In genomic region chr11:35169754-35170153, GRCh38 we compare ENCODE assay signal across 15 cellular contexts. TPM values are rescaled to one million over a fixed set of nuclear protein-coding genes. Genes with fewer than 3 reads are reported as not detected.
A peak's percentile ranks its signal among the peaks of the same experiment; 100 is the strongest.
DNase-seq lines count a peak whose midpoint lies in the region; ATAC-seq and TF ChIP-seq lines count a peak whose summit lies in the region.
"Had no signal": no experiment of that assay in that cellular context is flagged by ENCODE, and none has a peak within 500 bp of the region (broad histone marks: within the 10 kb centered on the region; RNA-seq: fewer than 3 reads in every experiment).

No MANE protein-coding gene starts in this region.

- peaks cover 85 to 100% (median 93%) of the 10 kb centered on the region in 4 donors for H3K4me1 Mint-ChIP-seq in CD4-positive, alpha-beta memory T cell

- no peaks in the 10 kb centered on the region for H3K36me3 ChIP-seq in CD4-positive, alpha-beta memory T cell (ENCODE audit: insufficient read depth, low read length)
- H3K36me3 ChIP-seq in PC-9 (ENCODE audit: low read depth), result peaks cover 78% of the 10 kb centered on the region
- no peaks in the 10 kb centered on the region for H3K36me3 ChIP-seq in skeletal muscle tissue (ENCODE audit: control insufficient read depth in 3 of 3, insufficient read depth in 3 of 3, low read length in 3 of 3)
- H3K36me3 ChIP-seq: pancreas had no signal

- no peak for DNase-seq in CD4-positive, alpha-beta memory T cell
- DNase-seq in PC-9 (no peak), epithelial cell of prostate (ENCODE audit: low read depth, low spot score) (no peak), kidney tubule cell (ENCODE audit: low spot score) (no peak), head of caudate nucleus (no peak), DMS79 treated with DMSO at 0.1 percent for 48 hours (lab: John Stamatoyannopoulos, UW) (no peak)
- DNase-seq: activated CD4-positive, alpha-beta T cell treated with anti-CD3 and anti-CD28 coated beads for 1 hour; body of pancreas; effector CD8-positive, alpha-beta T cell; NCI-H187 treated with DMSO at 0.1 percent for 48 hours; NCI-H82; pancreas; RPMI8226 had no signal

- no peak for ATAC-seq in HG03159 (IDR thresholded peaks at IDR 0.05; ENCODE audit: unreplicated experiment)
- ATAC-seq: body of pancreas, pancreas had no signal

- POLR2A ChIA-PET in CD4-positive, alpha-beta memory T cell (lab: Charles Lee; ENCODE audit: partially characterized antibody), result interaction anchor here (1.0 to 31.9 kb wide), 10 partner anchors 8 to 136 kb away, joined by 3 to 1106 read pairs (median 7); partner anchors contain the start of gene CD44
- POLR2A ChIA-PET in PC-9 (lab: Charles Lee; ENCODE audit: unreplicated experiment), result interaction anchor here (0.6 kb wide), 1 partner anchor 27 kb away, joined by 4 read pairs; no protein-coding TSS in a partner anchor

- H3K36me3 Mint-ChIP-seq in CD4-positive, alpha-beta memory T cell, result peaks cover 36 to 85% of the 10 kb centered on the region in 2 donors

- no peak overlapping the region for H3K4me2 ChIP-seq in PC-9

- H3K9me3 ChIP-seq in CD4-positive, alpha-beta memory T cell (ENCODE audit: control insufficient read depth in 1 of 2, low read length in 2 of 2), result no peaks in the 10 kb centered on the region
- no peaks in the 10 kb centered on the region for H3K9me3 ChIP-seq in PC-9 (ENCODE audit: insufficient read depth, low read depth)
- no peaks in the 10 kb centered on the region for H3K9me3 ChIP-seq in skeletal muscle tissue (ENCODE audit: control insufficient read depth in 3 of 3, low read length in 3 of 3)
- H3K9me3 ChIP-seq: body of pancreas, pancreas had no signal

- no peaks in the 10 kb centered on the region for H3K9me2 ChIP-seq in PC-9 (ENCODE audit: insufficient read depth)

- BruUV-seq in PC-9 (replicated peaks; lab: Mats Ljungman, UMichigan), result no TSS peak

- H3K27ac Mint-ChIP-seq in CD4-positive, alpha-beta memory T cell, result peak overlapping the region; percentile 93 to 100 (median 100)

- H3K4me1 ChIP-seq in CD4-positive, alpha-beta memory T cell (ENCODE audit: insufficient read depth, low read length), result peaks cover 98% of the 10 kb centered on the region
- H3K4me1 ChIP-seq in PC-9 (replicated peaks; ENCODE audit: insufficient read depth) (peaks cover 100% of the 10 kb centered on the region), skeletal muscle tissue (ENCODE audit: control insufficient read depth in 3 of 3, insufficient read depth in 3 of 3, low read length in 3 of 3) (peaks cover 21 to 58% (median 39%) of the 10 kb centered on the region in 3 donors)

- no peak for TF ChIP-seq CTCF in PC-9 (conservative IDR thresholded peaks at IDR 0.05)

- H3K9ac ChIP-seq in skeletal muscle tissue (ENCODE audit: low read depth in 1 of 3, low read length in 3 of 3), result no peak overlapping the region

- no peaks in the 10 kb centered on the region for H4K20me1 ChIP-seq in PC-9 (ENCODE audit: insufficient read depth)

- no peak overlapping the region for H3K4me3 ChIP-seq in CD4-positive, alpha-beta memory T cell (ENCODE audit: low read length in 2 of 2)
- H3K4me3 ChIP-seq in PC-9 (no peak overlapping the region), skeletal muscle tissue (ENCODE audit: low read length in 3 of 3) (no peak overlapping the region)
- H3K4me3 ChIP-seq: body of pancreas, pancreas had no signal

- peak overlapping the region; percentile 96 for H3K27ac ChIP-seq in CD4-positive, alpha-beta memory T cell (ENCODE audit: low read depth, low read length)
- H3K27ac ChIP-seq in PC-9, result peak overlapping the region; percentile 92; the same call in 1 of the 2 replicates
- peak overlapping the region; percentile 95 for H3K27ac ChIP-seq in epithelial cell of prostate
- peak overlapping the region; percentile 64 for H3K27ac ChIP-seq in skeletal muscle tissue (ENCODE audit: low read depth, low read length)
- H3K27ac ChIP-seq: body of pancreas had no signal

- CTCF ChIA-PET in CD4-positive, alpha-beta memory T cell (lab: Charles Lee; ENCODE audit: partially characterized antibody), result interaction anchor here (0.8 to 8.7 kb wide), 4 partner anchors 7 to 170 kb away, joined by 3 to 118 read pairs (median 3); no protein-coding TSS in a partner anchor
- CTCF ChIA-PET in PC-9 (lab: Charles Lee), result no interaction called here

- H3K27me3 Mint-ChIP-seq in CD4-positive, alpha-beta memory T cell, result no peaks in the 10 kb centered on the region

- H3F3A ChIP-seq in PC-9 (ENCODE audit: insufficient read depth, low read depth), result peaks cover 99% of the 10 kb centered on the region

- intact Hi-C loops in CD4-positive, alpha-beta memory T cell (cut with micrococcal nuclease), result loop anchor here (5.0 kb wide), 2 partner anchors 223 to 252 kb away; partner anchors contain the start of genes APIP and PDHX
- intact Hi-C loops in PC-9 (cut with micrococcal nuclease; ENCODE audit: unreplicated experiment), result loop anchor here (5.0 kb wide), 1 partner anchor 223 kb away; no protein-coding TSS in a partner anchor
- intact Hi-C loops in head of caudate nucleus (cut with DNase I), result no loop called here

- no peak overlapping the region for H2AFZ ChIP-seq in PC-9

- H3K27me3 ChIP-seq in CD4-positive, alpha-beta memory T cell (ENCODE audit: insufficient read depth, low read length), result no peaks in the 10 kb centered on the region
- H3K27me3 ChIP-seq in PC-9 (ENCODE audit: insufficient read depth, low read depth) (no peaks in the 10 kb centered on the region), skeletal muscle tissue (ENCODE audit: control insufficient read depth in 3 of 3, insufficient read depth in 3 of 3, low read length in 3 of 3) (no peaks in the 10 kb centered on the region)
- H3K27me3 ChIP-seq: body of pancreas, pancreas had no signal

- peak overlapping the region in 7 of 8 donors; percentile 54 to 87 (median 75) for H3K4me3 Mint-ChIP-seq in CD4-positive, alpha-beta memory T cell

- peaks cover 97% of the 10 kb centered on the region for H3K79me2 ChIP-seq in PC-9 (ENCODE audit: low read depth)

- peaks cover 0 to 2% (median 0%) of the 10 kb centered on the region in 8 donors for H3K9me3 Mint-ChIP-seq in CD4-positive, alpha-beta memory T cell

RNA-seq across cellular contexts. Expression of gene CD44, which starts 30.8 kb away (rescaled TPM):
- total RNA-seq in CD4-positive, alpha-beta memory T cell, result 100 to 1,000 TPM; 808 to 809 TPM
- 100 to 1,000 TPM; 390 to 554 TPM for polyA plus RNA-seq in CD4-positive, alpha-beta memory T cell
- total RNA-seq in PC-9 (2021) (775 and 872 TPM in 2 replicates), skeletal muscle tissue (133 TPM)
